In the genomic region with DNA sequence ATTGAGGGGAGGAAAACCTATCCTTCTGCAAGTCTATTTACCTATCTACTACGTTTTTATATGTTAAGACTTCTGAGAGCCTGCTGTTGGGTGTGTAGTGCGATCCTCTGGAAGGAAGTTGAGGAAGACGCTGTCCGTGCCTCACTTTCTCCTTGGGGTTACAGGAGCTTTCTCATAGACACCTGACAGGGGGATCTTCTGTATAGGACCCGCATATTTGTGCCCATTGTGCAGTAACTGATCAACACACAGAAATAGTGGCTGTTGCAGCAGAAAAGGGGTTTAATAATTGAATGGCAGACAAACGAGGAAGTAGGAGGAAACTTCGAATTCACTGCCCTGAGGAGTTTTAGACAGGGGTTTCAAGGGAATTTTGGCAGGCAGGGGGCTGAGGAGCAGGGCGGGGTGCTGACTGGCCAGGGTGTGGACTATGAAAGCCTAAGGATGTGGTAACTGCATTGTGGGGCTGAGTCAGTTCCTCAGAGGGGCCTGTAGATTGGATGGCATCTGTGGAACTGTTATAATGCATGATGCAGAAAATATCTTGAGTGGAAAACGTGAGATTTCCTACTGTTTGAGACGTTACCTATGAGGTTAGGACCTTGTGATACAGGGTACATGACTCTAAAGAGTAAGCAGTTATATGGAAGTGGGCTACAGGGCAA, we compare ENCODE assay signal across 1 cellular context. TPM values are rescaled to one million over a fixed set of nuclear protein-coding genes. Genes with fewer than 3 reads are reported as not detected.
"Had no signal": no experiment of that assay in that cellular context is flagged by ENCODE, and none has a peak within 500 bp of the region (broad histone marks: within the 10 kb centered on the region; RNA-seq: fewer than 3 reads in every experiment).

No MANE protein-coding gene starts in this region.

RNA-seq across cellular contexts. Expression of a gene that starts 18.1 kb away (rescaled TPM):
- total RNA-seq: natural killer cell treated with Interleukin-12 subunit alpha and Interleukin-12 subunit beta and Interleukin-15 and Interleukin-18, amount 100 ng/mL, for 72 hours had no signal
